In the genomic region with DNA sequence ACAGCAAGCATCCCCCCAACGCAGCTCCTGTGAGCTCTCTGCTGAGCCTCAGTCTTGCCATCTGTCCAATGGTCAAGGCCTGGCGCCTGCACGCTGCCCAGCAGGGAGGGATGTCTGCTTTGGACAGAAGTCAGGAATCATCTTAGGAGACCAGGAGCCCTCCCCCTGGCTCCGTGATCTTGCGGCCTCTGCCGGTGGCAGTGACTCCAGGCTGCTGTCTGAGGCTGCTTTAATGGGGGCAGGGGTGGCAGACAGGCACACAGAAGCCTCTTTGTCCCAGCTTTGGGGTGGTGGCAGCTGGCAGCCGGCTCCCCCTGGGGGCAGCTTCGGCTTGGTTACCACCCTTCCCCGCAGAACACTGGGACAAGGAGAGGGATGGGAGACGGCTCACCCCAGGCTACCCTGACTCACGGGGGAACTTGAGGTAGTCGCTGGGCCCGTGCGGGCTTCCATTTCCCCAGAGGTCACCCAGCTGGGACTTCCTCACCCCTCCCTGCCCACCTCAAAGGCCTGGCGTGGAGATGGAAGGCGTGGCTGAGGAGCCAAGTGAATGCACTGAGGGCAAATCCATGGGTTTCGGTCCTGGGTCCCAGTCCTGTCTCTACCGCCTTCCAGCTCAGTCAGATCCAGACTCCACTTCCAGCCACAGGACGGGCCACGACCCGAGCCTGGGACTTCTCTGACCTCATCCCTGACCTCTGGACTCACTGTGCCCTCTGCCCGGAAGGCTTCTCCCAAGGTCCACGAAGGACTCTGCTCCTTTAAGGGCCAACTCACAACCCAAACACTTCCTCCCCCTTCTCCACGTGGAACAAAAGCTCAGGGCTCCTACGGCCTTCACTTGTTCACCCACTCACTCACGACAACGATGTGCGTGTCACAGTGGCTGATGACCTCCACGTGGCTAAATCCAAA, we compare ENCODE assay signal across 1 cellular context.
TF ChIP-seq lines count a peak whose summit lies in the region.

No MANE protein-coding gene starts in this region.

TF ChIP-seq in HepG2, 621 proteins besides CTCF, POLR2A, EP300 and RAD21 (continued from another document and continues in another):
- TF ChIP-seq, protein P1, sequence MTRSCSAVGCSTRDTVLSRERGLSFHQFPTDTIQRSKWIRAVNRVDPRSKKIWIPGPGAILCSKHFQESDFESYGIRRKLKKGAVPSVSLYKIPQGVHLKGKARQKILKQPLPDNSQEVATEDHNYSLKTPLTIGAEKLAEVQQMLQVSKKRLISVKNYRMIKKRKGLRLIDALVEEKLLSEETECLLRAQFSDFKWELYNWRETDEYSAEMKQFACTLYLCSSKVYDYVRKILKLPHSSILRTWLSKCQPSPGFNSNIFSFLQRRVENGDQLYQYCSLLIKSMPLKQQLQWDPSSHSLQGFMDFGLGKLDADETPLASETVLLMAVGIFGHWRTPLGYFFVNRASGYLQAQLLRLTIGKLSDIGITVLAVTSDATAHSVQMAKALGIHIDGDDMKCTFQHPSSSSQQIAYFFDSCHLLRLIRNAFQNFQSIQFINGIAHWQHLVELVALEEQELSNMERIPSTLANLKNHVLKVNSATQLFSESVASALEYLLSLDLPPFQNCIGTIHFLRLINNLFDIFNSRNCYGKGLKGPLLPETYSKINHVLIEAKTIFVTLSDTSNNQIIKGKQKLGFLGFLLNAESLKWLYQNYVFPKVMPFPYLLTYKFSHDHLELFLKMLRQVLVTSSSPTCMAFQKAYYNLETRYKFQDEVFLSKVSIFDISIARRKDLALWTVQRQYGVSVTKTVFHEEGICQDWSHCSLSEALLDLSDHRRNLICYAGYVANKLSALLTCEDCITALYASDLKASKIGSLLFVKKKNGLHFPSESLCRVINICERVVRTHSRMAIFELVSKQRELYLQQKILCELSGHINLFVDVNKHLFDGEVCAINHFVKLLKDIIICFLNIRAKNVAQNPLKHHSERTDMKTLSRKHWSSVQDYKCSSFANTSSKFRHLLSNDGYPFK (CRISPR knock-in tag; IDR thresholded peaks at IDR 0.05; ENCODE audit: borderline replicate concordance) = peak; percentile 74; the same call in 1 of the 2 replicates
- TF ChIP-seq FOXK2 (IDR thresholded peaks at IDR 0.05) (no peak), SP2 (CRISPR knock-in tag; IDR thresholded peaks at IDR 0.05) (peak; percentile 41; the same call in 1 of the 2 replicates), ZNF451 (CRISPR knock-in tag; IDR thresholded peaks at IDR 0.05) (0 out of 2 replicates have a peak, but pooled peaks have one; percentile 51), ADNP (CRISPR knock-in tag; IDR thresholded peaks at IDR 0.05) (peak; percentile 84; the same call in 1 of the 2 replicates), ZNF672 (CRISPR knock-in tag; IDR thresholded peaks at IDR 0.05) (no peak), ZNF350 (CRISPR knock-in tag; IDR thresholded peaks at IDR 0.05; ENCODE audit: borderline replicate concordance, low read depth) (peak; percentile 57; the same call in 1 of the 2 replicates), ASH2L (IDR thresholded peaks at IDR 0.05; ENCODE audit: insufficient read length, low read depth, low read length) (peak; percentile 19), ARID2 (CRISPR knock-in tag; IDR thresholded peaks at IDR 0.05; ENCODE audit: borderline replicate concordance) (no peak), ZFY (CRISPR knock-in tag; IDR thresholded peaks at IDR 0.05) (0 out of 2 replicates have a peak, but pooled peaks have one; percentile 6), ATF7 (IDR thresholded peaks at IDR 0.05) (no peak), ATF7 (CRISPR knock-in tag; IDR thresholded peaks at IDR 0.05) (peak; percentile 23; the same call in 1 of the 2 replicates), THAP11 (CRISPR knock-in tag; IDR thresholded peaks at IDR 0.05) (no peak), ZNF747 (CRISPR knock-in tag; IDR thresholded peaks at IDR 0.05; ENCODE audit: borderline replicate concordance) (0 out of 2 replicates have a peak, but pooled peaks have one; percentile 43), DR1 (CRISPR knock-in tag; IDR thresholded peaks at IDR 0.05) (peak; percentile 24; the same call in 1 of the 2 replicates), TARDBP (CRISPR knock-in tag; IDR thresholded peaks at IDR 0.05) (peak; percentile 42; the same call in 1 of the 2 replicates), ETV6 (CRISPR knock-in tag; conservative IDR thresholded peaks at IDR 0.05) (0 out of 2 replicates have a peak, but pooled peaks have one; percentile 45), HIVEP1 (CRISPR knock-in tag; IDR thresholded peaks at IDR 0.05) (0 out of 2 replicates have a peak, but pooled peaks have one; percentile 64), ZNF468 (CRISPR knock-in tag; IDR thresholded peaks at IDR 0.05) (no peak), SALL2 (CRISPR knock-in tag; IDR thresholded peaks at IDR 0.05) (peak; percentile 46; the same call in 1 of the 2 replicates), SOX13 (IDR thresholded peaks at IDR 0.05) (no peak), SOX13 (CRISPR knock-in tag; conservative IDR thresholded peaks at IDR 0.05 in 1 of 2, IDR thresholded peaks at IDR 0.05 in 1 of 2) (0 out of 4 replicates have a peak, but pooled peaks of 1 of the 2 experiments have one; percentile 20), ZNF788 (CRISPR knock-in tag; IDR thresholded peaks at IDR 0.05; ENCODE audit: borderline replicate concordance) (peak; percentile 11; the same call in 1 of the 2 replicates), ZNF629 (CRISPR knock-in tag; conservative IDR thresholded peaks at IDR 0.05) (peak; percentile 98), ZNF501 (CRISPR knock-in tag; IDR thresholded peaks at IDR 0.05) (peak; percentile 26; the same call in 1 of the 2 replicates), NR2F6 (IDR thresholded peaks at IDR 0.05) (peak; percentile 84), NR2F6 (CRISPR knock-in tag; IDR thresholded peaks at IDR 0.05) (peak; percentile 90), RXRA (CRISPR knock-in tag; IDR thresholded peaks at IDR 0.05) (peak; percentile 75), RARA (CRISPR knock-in tag; IDR thresholded peaks at IDR 0.05) (peak; percentile 70)
- TF ChIP-seq, protein P2, sequence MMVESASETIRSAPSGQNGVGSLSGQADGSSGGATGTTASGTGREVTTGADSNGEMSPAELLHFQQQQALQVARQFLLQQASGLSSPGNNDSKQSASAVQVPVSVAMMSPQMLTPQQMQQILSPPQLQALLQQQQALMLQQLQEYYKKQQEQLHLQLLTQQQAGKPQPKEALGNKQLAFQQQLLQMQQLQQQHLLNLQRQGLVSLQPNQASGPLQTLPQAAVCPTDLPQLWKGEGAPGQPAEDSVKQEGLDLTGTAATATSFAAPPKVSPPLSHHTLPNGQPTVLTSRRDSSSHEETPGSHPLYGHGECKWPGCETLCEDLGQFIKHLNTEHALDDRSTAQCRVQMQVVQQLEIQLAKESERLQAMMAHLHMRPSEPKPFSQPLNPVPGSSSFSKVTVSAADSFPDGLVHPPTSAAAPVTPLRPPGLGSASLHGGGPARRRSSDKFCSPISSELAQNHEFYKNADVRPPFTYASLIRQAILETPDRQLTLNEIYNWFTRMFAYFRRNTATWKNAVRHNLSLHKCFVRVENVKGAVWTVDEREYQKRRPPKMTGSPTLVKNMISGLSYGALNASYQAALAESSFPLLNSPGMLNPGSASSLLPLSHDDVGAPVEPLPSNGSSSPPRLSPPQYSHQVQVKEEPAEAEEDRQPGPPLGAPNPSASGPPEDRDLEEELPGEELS (CRISPR knock-in tag; IDR thresholded peaks at IDR 0.05) = no peak
- TF ChIP-seq, protein P3, sequence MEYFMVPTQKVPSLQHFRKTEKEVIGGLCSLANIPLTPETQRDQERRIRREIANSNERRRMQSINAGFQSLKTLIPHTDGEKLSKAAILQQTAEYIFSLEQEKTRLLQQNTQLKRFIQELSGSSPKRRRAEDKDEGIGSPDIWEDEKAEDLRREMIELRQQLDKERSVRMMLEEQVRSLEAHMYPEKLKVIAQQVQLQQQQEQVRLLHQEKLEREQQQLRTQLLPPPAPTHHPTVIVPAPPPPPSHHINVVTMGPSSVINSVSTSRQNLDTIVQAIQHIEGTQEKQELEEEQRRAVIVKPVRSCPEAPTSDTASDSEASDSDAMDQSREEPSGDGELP (IDR thresholded peaks at IDR 0.05; ENCODE audit: borderline replicate concordance, low read depth) = 0 out of 2 replicates have a peak, but pooled peaks have one; percentile 4
- TF ChIP-seq, protein P4, sequence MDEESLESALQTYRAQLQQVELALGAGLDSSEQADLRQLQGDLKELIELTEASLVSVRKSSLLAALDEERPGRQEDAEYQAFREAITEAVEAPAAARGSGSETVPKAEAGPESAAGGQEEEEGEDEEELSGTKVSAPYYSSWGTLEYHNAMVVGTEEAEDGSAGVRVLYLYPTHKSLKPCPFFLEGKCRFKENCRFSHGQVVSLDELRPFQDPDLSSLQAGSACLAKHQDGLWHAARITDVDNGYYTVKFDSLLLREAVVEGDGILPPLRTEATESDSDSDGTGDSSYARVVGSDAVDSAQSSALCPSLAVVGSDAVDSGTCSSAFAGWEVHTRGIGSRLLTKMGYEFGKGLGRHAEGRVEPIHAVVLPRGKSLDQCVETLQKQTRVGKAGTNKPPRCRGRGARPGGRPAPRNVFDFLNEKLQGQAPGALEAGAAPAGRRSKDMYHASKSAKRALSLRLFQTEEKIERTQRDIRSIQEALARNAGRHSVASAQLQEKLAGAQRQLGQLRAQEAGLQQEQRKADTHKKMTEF (CRISPR knock-in tag; IDR thresholded peaks at IDR 0.05) = peak; percentile 40; the same call in 1 of the 2 replicates
- TF ChIP-seq, protein P5, sequence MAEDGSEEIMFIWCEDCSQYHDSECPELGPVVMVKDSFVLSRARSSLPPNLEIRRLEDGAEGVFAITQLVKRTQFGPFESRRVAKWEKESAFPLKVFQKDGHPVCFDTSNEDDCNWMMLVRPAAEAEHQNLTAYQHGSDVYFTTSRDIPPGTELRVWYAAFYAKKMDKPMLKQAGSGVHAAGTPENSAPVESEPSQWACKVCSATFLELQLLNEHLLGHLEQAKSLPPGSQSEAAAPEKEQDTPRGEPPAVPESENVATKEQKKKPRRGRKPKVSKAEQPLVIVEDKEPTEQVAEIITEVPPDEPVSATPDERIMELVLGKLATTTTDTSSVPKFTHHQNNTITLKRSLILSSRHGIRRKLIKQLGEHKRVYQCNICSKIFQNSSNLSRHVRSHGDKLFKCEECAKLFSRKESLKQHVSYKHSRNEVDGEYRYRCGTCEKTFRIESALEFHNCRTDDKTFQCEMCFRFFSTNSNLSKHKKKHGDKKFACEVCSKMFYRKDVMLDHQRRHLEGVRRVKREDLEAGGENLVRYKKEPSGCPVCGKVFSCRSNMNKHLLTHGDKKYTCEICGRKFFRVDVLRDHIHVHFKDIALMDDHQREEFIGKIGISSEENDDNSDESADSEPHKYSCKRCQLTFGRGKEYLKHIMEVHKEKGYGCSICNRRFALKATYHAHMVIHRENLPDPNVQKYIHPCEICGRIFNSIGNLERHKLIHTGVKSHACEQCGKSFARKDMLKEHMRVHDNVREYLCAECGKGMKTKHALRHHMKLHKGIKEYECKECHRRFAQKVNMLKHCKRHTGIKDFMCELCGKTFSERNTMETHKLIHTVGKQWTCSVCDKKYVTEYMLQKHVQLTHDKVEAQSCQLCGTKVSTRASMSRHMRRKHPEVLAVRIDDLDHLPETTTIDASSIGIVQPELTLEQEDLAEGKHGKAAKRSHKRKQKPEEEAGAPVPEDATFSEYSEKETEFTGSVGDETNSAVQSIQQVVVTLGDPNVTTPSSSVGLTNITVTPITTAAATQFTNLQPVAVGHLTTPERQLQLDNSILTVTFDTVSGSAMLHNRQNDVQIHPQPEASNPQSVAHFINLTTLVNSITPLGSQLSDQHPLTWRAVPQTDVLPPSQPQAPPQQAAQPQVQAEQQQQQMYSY (CRISPR knock-in tag; IDR thresholded peaks at IDR 0.05) = peak; percentile 83; the same call in 1 of the 2 replicates
- TF ChIP-seq, protein P6, sequence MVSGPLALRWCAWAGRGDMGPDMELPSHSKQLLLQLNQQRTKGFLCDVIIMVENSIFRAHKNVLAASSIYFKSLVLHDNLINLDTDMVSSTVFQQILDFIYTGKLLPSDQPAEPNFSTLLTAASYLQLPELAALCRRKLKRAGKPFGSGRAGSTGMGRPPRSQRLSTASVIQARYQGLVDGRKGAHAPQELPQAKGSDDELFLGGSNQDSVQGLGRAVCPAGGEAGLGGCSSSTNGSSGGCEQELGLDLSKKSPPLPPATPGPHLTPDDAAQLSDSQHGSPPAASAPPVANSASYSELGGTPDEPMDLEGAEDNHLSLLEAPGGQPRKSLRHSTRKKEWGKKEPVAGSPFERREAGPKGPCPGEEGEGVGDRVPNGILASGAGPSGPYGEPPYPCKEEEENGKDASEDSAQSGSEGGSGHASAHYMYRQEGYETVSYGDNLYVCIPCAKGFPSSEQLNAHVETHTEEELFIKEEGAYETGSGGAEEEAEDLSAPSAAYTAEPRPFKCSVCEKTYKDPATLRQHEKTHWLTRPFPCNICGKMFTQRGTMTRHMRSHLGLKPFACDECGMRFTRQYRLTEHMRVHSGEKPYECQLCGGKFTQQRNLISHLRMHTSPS (CRISPR knock-in tag; IDR thresholded peaks at IDR 0.05; ENCODE audit: low read depth) = 0 out of 2 replicates have a peak, but pooled peaks have one; percentile 21
- TF ChIP-seq, protein P7, sequence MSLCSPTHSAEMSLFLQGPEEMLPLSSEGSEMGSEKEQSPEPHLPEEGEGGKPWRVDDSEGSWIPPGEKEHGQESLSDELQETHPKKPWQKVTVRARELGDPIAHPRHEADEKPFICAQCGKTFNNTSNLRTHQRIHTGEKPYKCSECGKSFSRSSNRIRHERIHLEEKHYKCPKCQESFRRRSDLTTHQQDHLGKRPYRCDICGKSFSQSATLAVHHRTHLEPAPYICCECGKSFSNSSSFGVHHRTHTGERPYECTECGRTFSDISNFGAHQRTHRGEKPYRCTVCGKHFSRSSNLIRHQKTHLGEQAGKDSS (CRISPR knock-in tag; IDR thresholded peaks at IDR 0.05; ENCODE audit: borderline replicate concordance, low read depth) = peak; percentile 41; the same call in 1 of the 2 replicates
- TF ChIP-seq, protein P8, sequence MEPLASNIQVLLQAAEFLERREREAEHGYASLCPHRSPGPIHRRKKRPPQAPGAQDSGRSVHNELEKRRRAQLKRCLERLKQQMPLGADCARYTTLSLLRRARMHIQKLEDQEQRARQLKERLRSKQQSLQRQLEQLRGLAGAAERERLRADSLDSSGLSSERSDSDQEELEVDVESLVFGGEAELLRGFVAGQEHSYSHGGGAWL (CRISPR knock-in tag; IDR thresholded peaks at IDR 0.05) = peak; percentile 44; the same call in 1 of the 2 replicates
- TF ChIP-seq, protein P9, sequence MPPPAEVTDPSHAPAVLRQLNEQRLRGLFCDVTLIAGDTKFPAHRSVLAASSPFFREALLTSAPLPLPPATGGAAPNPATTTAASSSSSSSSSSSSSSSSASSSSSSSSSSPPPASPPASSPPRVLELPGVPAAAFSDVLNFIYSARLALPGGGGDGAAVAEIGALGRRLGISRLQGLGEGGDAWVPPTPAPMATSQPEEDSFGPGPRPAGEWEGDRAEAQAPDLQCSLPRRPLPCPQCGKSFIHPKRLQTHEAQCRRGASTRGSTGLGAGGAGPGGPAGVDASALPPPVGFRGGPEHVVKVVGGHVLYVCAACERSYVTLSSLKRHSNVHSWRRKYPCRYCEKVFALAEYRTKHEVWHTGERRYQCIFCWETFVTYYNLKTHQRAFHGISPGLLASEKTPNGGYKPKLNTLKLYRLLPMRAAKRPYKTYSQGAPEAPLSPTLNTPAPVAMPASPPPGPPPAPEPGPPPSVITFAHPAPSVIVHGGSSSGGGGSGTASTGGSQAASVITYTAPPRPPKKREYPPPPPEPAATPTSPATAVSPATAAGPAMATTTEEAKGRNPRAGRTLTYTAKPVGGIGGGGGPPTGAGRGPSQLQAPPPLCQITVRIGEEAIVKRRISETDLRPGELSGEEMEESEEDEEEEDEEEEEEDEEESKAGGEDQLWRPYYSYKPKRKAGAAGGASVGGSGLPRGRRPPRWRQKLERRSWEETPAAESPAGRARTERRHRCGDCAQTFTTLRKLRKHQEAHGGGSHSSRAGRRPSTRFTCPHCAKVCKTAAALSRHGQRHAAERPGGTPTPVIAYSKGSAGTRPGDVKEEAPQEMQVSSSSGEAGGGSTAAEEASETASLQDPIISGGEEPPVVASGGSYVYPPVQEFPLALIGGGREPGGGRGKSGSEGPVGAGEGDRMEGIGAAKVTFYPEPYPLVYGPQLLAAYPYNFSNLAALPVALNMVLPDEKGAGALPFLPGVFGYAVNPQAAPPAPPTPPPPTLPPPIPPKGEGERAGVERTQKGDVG (CRISPR knock-in tag; IDR thresholded peaks at IDR 0.05; ENCODE audit: borderline replicate concordance) = peak; percentile 74; the same call in 1 of the 2 replicates
